Comparison of ENCODE assay signal across 8 cellular contexts in genomic region chr6:6008114-6008647, GRCh38. TPM values are rescaled to one million over a fixed set of nuclear protein-coding genes. Genes with fewer than 3 reads are reported as not detected.
DNase-seq lines count a peak whose midpoint lies in the region; ATAC-seq and TF ChIP-seq lines count a peak whose summit lies in the region.

No MANE protein-coding gene starts in this region.

- no peak overlapping the region for H3K27ac Mint-ChIP-seq in Caco-2 (ENCODE audit: unreplicated experiment)
- H3K27ac Mint-ChIP-seq in activated T-helper 2 cell treated with anti-CD3 and anti-CD28 coated beads, Interferon-gamma antibody, Interleukin-2, Interleukin-4, amounts not matched to agents 10 μg/mL and 5 μg/mL and 100 μg/mL, durations not matched to agents 14 hours and 24 hours and 36 hours: peak overlapping the region; percentile 19
- H3K27ac Mint-ChIP-seq in memory B cell: no peak overlapping the region

- no peaks in the 10 kb centered on the region for H3K36me3 ChIP-seq in Caco-2 (ENCODE audit: control insufficient read depth, insufficient read depth, low read length)
- no peaks in the 10 kb centered on the region for H3K36me3 ChIP-seq in HEK293 (ENCODE audit: control insufficient read depth in 2 of 2, insufficient read depth in 1 of 2, low read length in 2 of 2)

- intact Hi-C loops in Caco-2 (cut with micrococcal nuclease; ENCODE audit: unreplicated experiment): loop anchor here (5.0 kb wide), 2 partner anchors 426 to 536 kb away; no protein-coding TSS in a partner anchor
- intact Hi-C loops in activated T-helper 2 cell treated with anti-CD3 and anti-CD28 coated beads, Interferon-gamma antibody, Interleukin-2, Interleukin-4, amounts not matched to agents 10 μg/mL and 5 μg/mL and 100 μg/mL, durations not matched to agents 14 hours and 24 hours and 36 hours (cut with micrococcal nuclease): loop anchor here (2.0 to 5.0 kb wide), 2 partner anchors 13 to 539 kb away; no protein-coding TSS in a partner anchor

- CTCF ChIA-PET in Caco-2 (lab: Charles Lee) (interaction anchor here (0.6 to 1.2 kb wide), 6 partner anchors 25 to 956 kb away, joined by 3 to 5 read pairs (median 4); no protein-coding TSS in a partner anchor), HEK293 (lab: Yijun Ruan, JAX) (interaction anchor here (0.5 to 0.9 kb wide), 8 partner anchors 87 to 1467 kb away, joined by 3 to 5 read pairs (median 4); no protein-coding TSS in a partner anchor)

- no peaks in the 10 kb centered on the region for H3K4me1 Mint-ChIP-seq in Caco-2 (ENCODE audit: low read depth, unreplicated experiment)
- H3K4me1 Mint-ChIP-seq in activated T-helper 2 cell treated with anti-CD3 and anti-CD28 coated beads, Interferon-gamma antibody, Interleukin-2, Interleukin-4, amounts not matched to agents 10 μg/mL and 5 μg/mL and 100 μg/mL, durations not matched to agents 14 hours and 24 hours and 36 hours (ENCODE audit: low read depth): peaks cover 32% of the 10 kb centered on the region
- H3K4me1 Mint-ChIP-seq in memory B cell: peaks cover 24% of the 10 kb centered on the region

- H3K36me3 Mint-ChIP-seq in Caco-2 (ENCODE audit: insufficient read depth, unreplicated experiment) (peaks cover 6% of the 10 kb centered on the region), memory B cell (peaks cover 9% of the 10 kb centered on the region)
- H3K36me3 Mint-ChIP-seq in activated T-helper 2 cell treated with anti-CD3 and anti-CD28 coated beads, Interferon-gamma antibody, Interleukin-2, Interleukin-4, amounts not matched to agents 10 μg/mL and 5 μg/mL and 100 μg/mL, durations not matched to agents 14 hours and 24 hours and 36 hours (ENCODE audit: low read depth): peaks cover 16% of the 10 kb centered on the region

- TF ChIP-seq CTCF in Caco-2 (IDR thresholded peaks at IDR 0.05; ENCODE audit: insufficient read depth in 1 of 2, low read depth in 1 of 2, low read length in 1 of 2, severe bottlenecking in 1 of 2, unreplicated experiment in 1 of 2): no peak
- no peak for TF ChIP-seq CTCF in HEK293 (tag by site-specific recombination; IDR thresholded peaks at IDR 0.05)

- H3K27me3 ChIP-seq in Caco-2 (replicated peaks; ENCODE audit: control insufficient read depth, insufficient read depth, low read length): no peaks in the 10 kb centered on the region; the same call in 1 of the 2 replicates

- peak overlapping the region; percentile 78; the same call in 1 of the 2 replicates for H3K27ac ChIP-seq in HEK293 (ENCODE audit: extremely low read depth, low read depth, low read length)

- peaks cover 35% of the 10 kb centered on the region for H3K27me3 Mint-ChIP-seq in Caco-2 (ENCODE audit: insufficient read depth, unreplicated experiment)
- H3K27me3 Mint-ChIP-seq in activated T-helper 2 cell treated with anti-CD3 and anti-CD28 coated beads, Interferon-gamma antibody, Interleukin-2, Interleukin-4, amounts not matched to agents 10 μg/mL and 5 μg/mL and 100 μg/mL, durations not matched to agents 14 hours and 24 hours and 36 hours (ENCODE audit: low read depth): peaks cover 69% of the 10 kb centered on the region
- H3K27me3 Mint-ChIP-seq in memory B cell: peaks cover 33% of the 10 kb centered on the region

- H3K9me3 ChIP-seq in Caco-2 (no peaks in the 10 kb centered on the region), HEK293 (ENCODE audit: control insufficient read depth, insufficient read depth, low read depth, low read length) (no peaks in the 10 kb centered on the region)

- POLR2A ChIA-PET in Caco-2 (lab: Charles Lee) (no interaction called here), HEK293 (lab: Yijun Ruan, JAX) (interaction anchor here (0.6 to 1.9 kb wide), 7 partner anchors 9 to 1834 kb away, joined by 3 to 7 read pairs (median 4); no protein-coding TSS in a partner anchor)

- peaks cover 17% of the 10 kb centered on the region for H3K4me1 ChIP-seq in Caco-2
- H3K4me1 ChIP-seq in HEK293 (ENCODE audit: control insufficient read depth, insufficient read depth, low read length): peaks cover 6% of the 10 kb centered on the region

- H3K9me3 Mint-ChIP-seq in Caco-2 (ENCODE audit: unreplicated experiment) (no peaks in the 10 kb centered on the region), memory B cell (peaks cover 12% of the 10 kb centered on the region)
- peaks cover 20% of the 10 kb centered on the region for H3K9me3 Mint-ChIP-seq in activated T-helper 2 cell treated with anti-CD3 and anti-CD28 coated beads, Interferon-gamma antibody, Interleukin-2, Interleukin-4, amounts not matched to agents 10 μg/mL and 5 μg/mL and 100 μg/mL, durations not matched to agents 14 hours and 24 hours and 36 hours

- no TSS peak for BruUV-seq in Caco-2 (replicated peaks; lab: Mats Ljungman, UMichigan)

- H3K4me3 Mint-ChIP-seq in Caco-2 (ENCODE audit: unreplicated experiment) (peak overlapping the region; percentile 72), memory B cell (peak overlapping the region; percentile 59)
- H3K4me3 Mint-ChIP-seq in activated T-helper 2 cell treated with anti-CD3 and anti-CD28 coated beads, Interferon-gamma antibody, Interleukin-2, Interleukin-4, amounts not matched to agents 10 μg/mL and 5 μg/mL and 100 μg/mL, durations not matched to agents 14 hours and 24 hours and 36 hours (ENCODE audit: low read depth): peak overlapping the region; percentile 81

- DNase-seq in Caco-2 (no peak), memory B cell (ENCODE audit: low spot score in 2 of 2) (no peak), NCI-H187 treated with DMSO at 0.1 percent for 48 hours (lab: John Stamatoyannopoulos, UW) (no peak), NCI-H2107 (lab: John Stamatoyannopoulos, UW) (no peak), SIG-M5 treated with dmso at 0.1 percent for 504 hours (lab: John Stamatoyannopoulos, UW; ENCODE audit: unreplicated experiment) (no peak)
- DNase-seq in activated T-helper 2 cell treated with anti-CD3 and anti-CD28 coated beads, Interferon-gamma antibody, Interleukin-2, Interleukin-4, amounts not matched to agents 10 μg/mL and 5 μg/mL and 100 μg/mL, durations not matched to agents 14 hours and 24 hours and 36 hours (ENCODE audit: low spot score): no peak

- ATAC-seq in memory B cell (ENCODE audit: low read depth): no peak
- ATAC-seq in GM21786 (IDR thresholded peaks at IDR 0.05; ENCODE audit: unreplicated experiment): no peak

- H3K4me3 ChIP-seq in Caco-2 (ENCODE audit: low read depth, low read length) (peak overlapping the region; percentile 53), HEK293 (ENCODE audit: low read depth, low read length) (peak overlapping the region; percentile 64)

TF ChIP-seq in HEK293, 187 proteins besides CTCF, POLR2A, EP300 and RAD21:
- TF ChIP-seq, protein P1, sequence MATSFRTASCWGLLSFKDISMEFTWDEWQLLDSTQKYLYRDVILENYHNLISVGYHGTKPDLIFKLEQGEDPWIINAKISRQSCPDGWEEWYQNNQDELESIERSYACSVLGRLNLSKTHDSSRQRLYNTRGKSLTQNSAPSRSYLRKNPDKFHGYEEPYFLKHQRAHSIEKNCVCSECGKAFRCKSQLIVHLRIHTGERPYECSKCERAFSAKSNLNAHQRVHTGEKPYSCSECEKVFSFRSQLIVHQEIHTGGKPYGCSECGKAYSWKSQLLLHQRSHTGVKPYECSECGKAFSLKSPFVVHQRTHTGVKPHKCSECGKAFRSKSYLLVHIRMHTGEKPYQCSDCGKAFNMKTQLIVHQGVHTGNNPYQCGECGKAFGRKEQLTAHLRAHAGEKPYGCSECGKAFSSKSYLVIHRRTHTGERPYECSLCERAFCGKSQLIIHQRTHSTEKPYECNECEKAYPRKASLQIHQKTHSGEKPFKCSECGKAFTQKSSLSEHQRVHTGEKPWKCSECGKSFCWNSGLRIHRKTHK (tag by site-specific recombination; IDR thresholded peaks at IDR 0.05): no peak
- no peak for TF ChIP-seq ZNF292 (tag by site-specific recombination; IDR thresholded peaks at IDR 0.05; ENCODE audit: borderline replicate concordance, low read depth)
- no peak for TF ChIP-seq ZNF391 (tag by site-specific recombination; IDR thresholded peaks at IDR 0.05; ENCODE audit: borderline replicate concordance, low read depth)
- TF ChIP-seq ZNF366 (tag by site-specific recombination; conservative IDR thresholded peaks at IDR 0.05): 0 out of 2 replicates have a peak, but pooled peaks have one; percentile 10
- TF ChIP-seq, protein P2, sequence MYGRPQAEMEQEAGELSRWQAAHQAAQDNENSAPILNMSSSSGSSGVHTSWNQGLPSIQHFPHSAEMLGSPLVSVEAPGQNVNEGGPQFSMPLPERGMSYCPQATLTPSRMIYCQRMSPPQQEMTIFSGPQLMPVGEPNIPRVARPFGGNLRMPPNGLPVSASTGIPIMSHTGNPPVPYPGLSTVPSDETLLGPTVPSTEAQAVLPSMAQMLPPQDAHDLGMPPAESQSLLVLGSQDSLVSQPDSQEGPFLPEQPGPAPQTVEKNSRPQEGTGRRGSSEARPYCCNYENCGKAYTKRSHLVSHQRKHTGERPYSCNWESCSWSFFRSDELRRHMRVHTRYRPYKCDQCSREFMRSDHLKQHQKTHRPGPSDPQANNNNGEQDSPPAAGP (tag by site-specific recombination; IDR thresholded peaks at IDR 0.05): 0 out of 2 replicates have a peak, but pooled peaks have one; percentile 33
- TF ChIP-seq ZBTB48 (tag by site-specific recombination; IDR thresholded peaks at IDR 0.05): peak; percentile 86
- no peak for TF ChIP-seq ZNF140 (tag by site-specific recombination; IDR thresholded peaks at IDR 0.05)
- TF ChIP-seq ZNF394 (tag by site-specific recombination; IDR thresholded peaks at IDR 0.05; ENCODE audit: borderline replicate concordance): peak; percentile 67; the same call in 1 of the 2 replicates
- peak; percentile 43 for TF ChIP-seq ZIC2 (tag by site-specific recombination; IDR thresholded peaks at IDR 0.05)
- TF ChIP-seq ZNF2 (tag by site-specific recombination; IDR thresholded peaks at IDR 0.05): peak; percentile 25; the same call in 1 of the 2 replicates
- peak; percentile 16 for TF ChIP-seq ZNF335 (tag by site-specific recombination; conservative IDR thresholded peaks at IDR 0.05)

RNA-seq across cellular contexts. Expression of gene NRN1, which starts 1.5 kb away (rescaled TPM):
- not detected in 2 replicates for total RNA-seq in Caco-2 (2022)
- total RNA-seq in activated T-helper 2 cell treated with anti-CD3 and anti-CD28 coated beads, Interferon-gamma antibody, Interleukin-2, Interleukin-4, amounts not matched to agents 10 μg/mL and 5 μg/mL and 100 μg/mL, durations not matched to agents 14 hours and 24 hours and 36 hours: 0.71 and 0.75 TPM in 2 replicates
